Comparison of ENCODE assay signal across 1 cellular context in the genomic region with DNA sequence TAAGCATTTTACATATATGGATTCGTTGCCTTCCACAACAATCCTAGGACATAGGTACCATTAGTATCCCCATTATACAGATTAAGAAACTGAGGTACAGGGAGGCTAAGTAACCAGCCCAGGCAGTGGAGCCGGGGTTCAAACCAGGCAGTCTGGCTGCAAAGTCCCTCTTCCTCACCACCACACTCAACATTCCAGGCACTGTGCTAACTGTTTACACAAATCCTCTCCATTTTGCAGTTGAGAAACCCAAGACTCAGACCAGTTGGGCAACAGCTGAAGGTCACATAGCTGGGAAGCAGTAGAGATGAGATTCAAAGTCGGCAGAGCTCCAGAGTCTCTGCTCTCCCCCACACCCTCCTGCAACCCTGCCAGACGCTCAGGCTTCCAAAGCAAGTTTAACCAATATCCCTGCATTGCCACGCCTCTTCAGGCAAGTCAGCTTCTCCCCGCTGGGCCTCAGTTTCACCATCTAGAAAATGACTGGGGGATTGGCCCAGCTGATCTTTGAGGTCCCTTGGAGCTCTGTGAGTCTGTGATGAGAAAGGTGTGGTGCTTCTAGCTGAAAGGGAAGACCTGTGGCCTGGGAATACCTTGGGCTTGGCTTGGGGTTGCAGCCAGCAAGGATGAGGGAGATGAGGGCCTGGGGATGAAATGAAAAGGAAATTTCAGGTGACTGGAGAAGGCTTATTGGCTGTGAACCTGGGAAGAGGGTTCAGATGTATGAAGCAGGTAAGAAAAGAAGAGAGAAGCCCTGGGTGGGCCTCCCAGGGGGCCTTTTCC.
TF ChIP-seq lines count a peak whose summit lies in the region.

No MANE protein-coding gene starts in this region.

TF ChIP-seq in HepG2, 621 proteins besides CTCF, POLR2A, EP300 and RAD21 (continued from another document and continues in another):
- TF ChIP-seq, protein P1, sequence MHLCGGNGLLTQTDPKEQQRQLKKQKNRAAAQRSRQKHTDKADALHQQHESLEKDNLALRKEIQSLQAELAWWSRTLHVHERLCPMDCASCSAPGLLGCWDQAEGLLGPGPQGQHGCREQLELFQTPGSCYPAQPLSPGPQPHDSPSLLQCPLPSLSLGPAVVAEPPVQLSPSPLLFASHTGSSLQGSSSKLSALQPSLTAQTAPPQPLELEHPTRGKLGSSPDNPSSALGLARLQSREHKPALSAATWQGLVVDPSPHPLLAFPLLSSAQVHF (CRISPR knock-in tag; IDR thresholded peaks at IDR 0.05) = no peak
- TF ChIP-seq ZNF644 (CRISPR knock-in tag; IDR thresholded peaks at IDR 0.05; ENCODE audit: low read depth) (peak; percentile 99), ZFP82 (CRISPR knock-in tag; IDR thresholded peaks at IDR 0.05; ENCODE audit: borderline replicate concordance) (no peak), ARID3A (IDR thresholded peaks at IDR 0.05; ENCODE audit: low read depth, low read length) (peak; percentile 47; the same call in 1 of the 2 replicates), ATF1 (CRISPR knock-in tag; IDR thresholded peaks at IDR 0.05) (no peak), TSC22D2 (CRISPR knock-in tag; IDR thresholded peaks at IDR 0.05; ENCODE audit: borderline replicate concordance) (peak; percentile 75; the same call in 1 of the 2 replicates), ZNF460 (CRISPR knock-in tag; IDR thresholded peaks at IDR 0.05; ENCODE audit: borderline replicate concordance) (peak; percentile 71; the same call in 1 of the 2 replicates), NR2C2 (CRISPR knock-in tag; IDR thresholded peaks at IDR 0.05; ENCODE audit: borderline replicate concordance) (peak; percentile 72), ZNF431 (CRISPR knock-in tag; IDR thresholded peaks at IDR 0.05; ENCODE audit: borderline replicate concordance, low read depth) (no peak), ZNF256 (CRISPR knock-in tag; conservative IDR thresholded peaks at IDR 0.05) (peak; percentile 94), CAMTA2 (CRISPR knock-in tag; IDR thresholded peaks at IDR 0.05; ENCODE audit: borderline replicate concordance) (no peak), RFXAP (CRISPR knock-in tag; IDR thresholded peaks at IDR 0.05; ENCODE audit: borderline replicate concordance) (peak; percentile 90), ZNF24 (IDR thresholded peaks at IDR 0.05) (peak; percentile 85), POGZ (CRISPR knock-in tag; IDR thresholded peaks at IDR 0.05) (peak; percentile 83), MAZ (IDR thresholded peaks at IDR 0.05; ENCODE audit: borderline replicate concordance, low read depth, low read length) (peak; percentile 30; the same call in 1 of the 2 replicates), MAZ (CRISPR knock-in tag; IDR thresholded peaks at IDR 0.05; ENCODE audit: low read depth) (no peak), ZMYM3 (CRISPR knock-in tag; IDR thresholded peaks at IDR 0.05) (peak; percentile 100), ZNF749 (CRISPR knock-in tag; IDR thresholded peaks at IDR 0.05; ENCODE audit: borderline replicate concordance) (peak; percentile 67; the same call in 1 of the 2 replicates), ZNF335 (CRISPR knock-in tag; IDR thresholded peaks at IDR 0.05) (peak; percentile 74; the same call in 1 of the 2 replicates), HNRNPH1 (optimal IDR thresholded peaks at IDR 0.05; ENCODE audit: low read depth, low read length) (no peak), JUNB (CRISPR knock-in tag; IDR thresholded peaks at IDR 0.05; ENCODE audit: borderline replicate concordance) (peak; percentile 78; the same call in 1 of the 2 replicates), ZFP36 (IDR thresholded peaks at IDR 0.05; ENCODE audit: borderline replicate concordance, low read depth, low read length, partially characterized antibody) (peak; percentile 46), ZZZ3 (CRISPR knock-in tag; IDR thresholded peaks at IDR 0.05; ENCODE audit: borderline replicate concordance) (0 out of 2 replicates have a peak, but pooled peaks have one; percentile 56), THYN1 (CRISPR knock-in tag; IDR thresholded peaks at IDR 0.05; ENCODE audit: borderline replicate concordance, low read depth) (no peak; the same call in 1 of the 2 replicates), NR3C1 (CRISPR knock-in tag; IDR thresholded peaks at IDR 0.05) (no peak), HOMEZ (CRISPR knock-in tag; IDR thresholded peaks at IDR 0.05; ENCODE audit: low read depth) (peak; percentile 74; the same call in 1 of the 2 replicates), FOXA1 (IDR thresholded peaks at IDR 0.05) (peak; percentile 46; the same call in 1 of the 2 replicates), FOXA1 (CRISPR knock-in tag; IDR thresholded peaks at IDR 0.05) (peak; percentile 99), ZFX (CRISPR knock-in tag; IDR thresholded peaks at IDR 0.05; ENCODE audit: low read depth) (peak; percentile 53), LCORL (IDR thresholded peaks at IDR 0.05) (no peak), LCORL (CRISPR knock-in tag; IDR thresholded peaks at IDR 0.05) (peak; percentile 87), SRSF1 (optimal IDR thresholded peaks at IDR 0.05; ENCODE audit: low read depth, low read length) (no peak), ZNF878 (CRISPR knock-in tag; IDR thresholded peaks at IDR 0.05) (no peak), ZNF317 (CRISPR knock-in tag; IDR thresholded peaks at IDR 0.05) (no peak; the same call in 1 of the 2 replicates), ZFP1 (CRISPR knock-in tag; IDR thresholded peaks at IDR 0.05) (peak; percentile 95), GMEB2 (CRISPR knock-in tag; IDR thresholded peaks at IDR 0.05; ENCODE audit: low read depth) (no peak), ZNF639 (CRISPR knock-in tag; conservative IDR thresholded peaks at IDR 0.05) (peak; percentile 72), ZNF850 (CRISPR knock-in tag; conservative IDR thresholded peaks at IDR 0.05) (no peak), MED13 (CRISPR knock-in tag; IDR thresholded peaks at IDR 0.05) (peak; percentile 83), ZNF589 (CRISPR knock-in tag; conservative IDR thresholded peaks at IDR 0.05) (peak; percentile 86), FOXJ3 (CRISPR knock-in tag; IDR thresholded peaks at IDR 0.05; ENCODE audit: borderline replicate concordance) (peak; percentile 99), IRF2 (CRISPR knock-in tag; IDR thresholded peaks at IDR 0.05) (peak; percentile 97), ZNF292 (CRISPR knock-in tag; IDR thresholded peaks at IDR 0.05; ENCODE audit: borderline replicate concordance, low read depth) (peak; percentile 97), HMG20A (CRISPR knock-in tag; IDR thresholded peaks at IDR 0.05; ENCODE audit: borderline replicate concordance) (peak; percentile 100)
- TF ChIP-seq, protein P2, sequence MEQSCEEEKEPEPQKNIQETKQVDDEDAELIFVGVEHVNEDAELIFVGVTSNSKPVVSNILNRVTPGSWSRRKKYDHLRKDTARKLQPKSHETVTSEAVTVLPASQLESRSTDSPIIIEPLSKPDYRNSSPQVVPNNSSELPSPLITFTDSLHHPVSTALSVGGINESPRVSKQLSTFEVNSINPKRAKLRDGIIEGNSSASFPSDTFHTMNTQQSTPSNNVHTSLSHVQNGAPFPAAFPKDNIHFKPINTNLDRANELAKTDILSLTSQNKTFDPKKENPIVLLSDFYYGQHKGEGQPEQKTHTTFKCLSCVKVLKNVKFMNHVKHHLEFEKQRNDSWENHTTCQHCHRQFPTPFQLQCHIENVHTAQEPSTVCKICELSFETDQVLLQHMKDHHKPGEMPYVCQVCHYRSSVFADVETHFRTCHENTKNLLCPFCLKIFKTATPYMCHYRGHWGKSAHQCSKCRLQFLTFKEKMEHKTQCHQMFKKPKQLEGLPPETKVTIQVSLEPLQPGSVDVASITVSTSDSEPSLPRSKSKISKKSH (CRISPR knock-in tag; IDR thresholded peaks at IDR 0.05; ENCODE audit: borderline replicate concordance) = 0 out of 2 replicates have a peak, but pooled peaks have one; percentile 68
- TF ChIP-seq, protein P3, sequence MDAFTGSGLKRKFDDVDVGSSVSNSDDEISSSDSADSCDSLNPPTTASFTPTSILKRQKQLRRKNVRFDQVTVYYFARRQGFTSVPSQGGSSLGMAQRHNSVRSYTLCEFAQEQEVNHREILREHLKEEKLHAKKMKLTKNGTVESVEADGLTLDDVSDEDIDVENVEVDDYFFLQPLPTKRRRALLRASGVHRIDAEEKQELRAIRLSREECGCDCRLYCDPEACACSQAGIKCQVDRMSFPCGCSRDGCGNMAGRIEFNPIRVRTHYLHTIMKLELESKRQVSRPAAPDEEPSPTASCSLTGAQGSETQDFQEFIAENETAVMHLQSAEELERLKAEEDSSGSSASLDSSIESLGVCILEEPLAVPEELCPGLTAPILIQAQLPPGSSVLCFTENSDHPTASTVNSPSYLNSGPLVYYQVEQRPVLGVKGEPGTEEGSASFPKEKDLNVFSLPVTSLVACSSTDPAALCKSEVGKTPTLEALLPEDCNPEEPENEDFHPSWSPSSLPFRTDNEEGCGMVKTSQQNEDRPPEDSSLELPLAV (CRISPR knock-in tag; conservative IDR thresholded peaks at IDR 0.05; ENCODE audit: low read depth) = no peak
- TF ChIP-seq, protein P4, sequence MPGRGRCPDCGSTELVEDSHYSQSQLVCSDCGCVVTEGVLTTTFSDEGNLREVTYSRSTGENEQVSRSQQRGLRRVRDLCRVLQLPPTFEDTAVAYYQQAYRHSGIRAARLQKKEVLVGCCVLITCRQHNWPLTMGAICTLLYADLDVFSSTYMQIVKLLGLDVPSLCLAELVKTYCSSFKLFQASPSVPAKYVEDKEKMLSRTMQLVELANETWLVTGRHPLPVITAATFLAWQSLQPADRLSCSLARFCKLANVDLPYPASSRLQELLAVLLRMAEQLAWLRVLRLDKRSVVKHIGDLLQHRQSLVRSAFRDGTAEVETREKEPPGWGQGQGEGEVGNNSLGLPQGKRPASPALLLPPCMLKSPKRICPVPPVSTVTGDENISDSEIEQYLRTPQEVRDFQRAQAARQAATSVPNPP (CRISPR knock-in tag; IDR thresholded peaks at IDR 0.05) = no peak; the same call in none of the 2 replicates
- TF ChIP-seq, protein P5, sequence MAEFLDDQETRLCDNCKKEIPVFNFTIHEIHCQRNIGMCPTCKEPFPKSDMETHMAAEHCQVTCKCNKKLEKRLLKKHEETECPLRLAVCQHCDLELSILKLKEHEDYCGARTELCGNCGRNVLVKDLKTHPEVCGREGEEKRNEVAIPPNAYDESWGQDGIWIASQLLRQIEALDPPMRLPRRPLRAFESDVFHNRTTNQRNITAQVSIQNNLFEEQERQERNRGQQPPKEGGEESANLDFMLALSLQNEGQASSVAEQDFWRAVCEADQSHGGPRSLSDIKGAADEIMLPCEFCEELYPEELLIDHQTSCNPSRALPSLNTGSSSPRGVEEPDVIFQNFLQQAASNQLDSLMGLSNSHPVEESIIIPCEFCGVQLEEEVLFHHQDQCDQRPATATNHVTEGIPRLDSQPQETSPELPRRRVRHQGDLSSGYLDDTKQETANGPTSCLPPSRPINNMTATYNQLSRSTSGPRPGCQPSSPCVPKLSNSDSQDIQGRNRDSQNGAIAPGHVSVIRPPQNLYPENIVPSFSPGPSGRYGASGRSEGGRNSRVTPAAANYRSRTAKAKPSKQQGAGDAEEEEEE (CRISPR knock-in tag; IDR thresholded peaks at IDR 0.05; ENCODE audit: borderline replicate concordance) = peak; percentile 29; the same call in 1 of the 2 replicates
